ENCODE assay signal across 14 cellular contexts in the genomic region with DNA sequence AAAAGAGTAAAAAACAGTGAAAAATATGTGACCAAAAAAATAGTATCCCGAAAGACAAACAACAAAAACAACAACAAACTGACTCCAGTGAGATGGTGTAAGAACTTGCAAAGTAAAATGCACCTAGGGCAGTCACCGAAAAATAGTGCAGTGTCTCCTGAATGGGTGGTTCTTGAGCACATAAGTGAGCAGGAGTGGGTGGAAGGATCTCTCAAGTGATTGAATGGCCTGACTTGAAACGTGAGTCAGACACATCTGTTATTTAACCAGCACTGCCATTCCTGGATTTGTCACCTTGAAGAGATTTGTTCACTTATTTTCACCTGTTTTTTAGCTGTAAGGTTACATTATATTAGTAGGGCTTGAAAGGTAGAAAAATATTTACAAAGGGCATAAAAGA.
"Had no signal": no experiment of that assay in that cellular context is flagged by ENCODE, and none has a peak within 500 bp of the region (broad histone marks: within the 10 kb centered on the region; RNA-seq: fewer than 3 reads in every experiment).

No MANE protein-coding gene starts in this region.

- H3K4me1 ChIP-seq: body of pancreas, sigmoid colon had no signal

- H3K9me3 Mint-ChIP-seq: activated CD4-positive, alpha-beta memory T cell treated with anti-CD3 and anti-CD28 coated beads for 36 hours; central memory CD8-positive, alpha-beta T cell; natural killer cell treated with Interleukin-12 subunit alpha and Interleukin-12 subunit beta and Interleukin-15 and Interleukin-18, amount 100 ng/mL, for 72 hours had no signal

- H3K4me3 Mint-ChIP-seq: activated CD4-positive, alpha-beta memory T cell treated with anti-CD3 and anti-CD28 coated beads for 36 hours; activated T-cell treated with anti-CD3 and anti-CD28 coated beads, Interleukin-2, amount 50 U/mL, for 4 hours; central memory CD8-positive, alpha-beta T cell; natural killer cell treated with Interleukin-12 subunit alpha and Interleukin-12 subunit beta and Interleukin-15 and Interleukin-18, amount 100 ng/mL, for 72 hours; stimulated activated naive CD8-positive, alpha-beta T cell treated with anti-CD3 and anti-CD28 coated beads, Interleukin-15, amount 100 ng/mL, for 72 hours had no signal

- H3K27me3 ChIP-seq: body of pancreas, sigmoid colon, spleen had no signal

- H3K9me3 ChIP-seq: body of pancreas had no signal

- H3K4me3 ChIP-seq: body of pancreas, coronary artery, sigmoid colon, spleen had no signal

- H3K27ac Mint-ChIP-seq: activated CD4-positive, alpha-beta memory T cell treated with anti-CD3 and anti-CD28 coated beads for 36 hours; activated naive CD4-positive, alpha-beta T cell treated with anti-CD3 and anti-CD28 coated beads, Interleukin-2, amount 50 U/mL, for 72 hours; natural killer cell treated with Interleukin-12 subunit alpha and Interleukin-12 subunit beta and Interleukin-15 and Interleukin-18, amount 100 ng/mL, for 72 hours; stimulated activated naive CD8-positive, alpha-beta T cell treated with anti-CD3 and anti-CD28 coated beads, Interleukin-15, amount 100 ng/mL, for 72 hours had no signal

- H3K27me3 Mint-ChIP-seq: activated CD4-positive, alpha-beta memory T cell treated with anti-CD3 and anti-CD28 coated beads for 36 hours; central memory CD8-positive, alpha-beta T cell; natural killer cell treated with Interleukin-12 subunit alpha and Interleukin-12 subunit beta and Interleukin-15 and Interleukin-18, amount 100 ng/mL, for 72 hours; stimulated activated naive CD8-positive, alpha-beta T cell treated with anti-CD3 and anti-CD28 coated beads, Interleukin-15, amount 100 ng/mL, for 72 hours had no signal

- H3K27ac ChIP-seq: body of pancreas, coronary artery, epithelial cell of prostate, sigmoid colon, spleen had no signal

- DNase-seq: activated CD4-positive, alpha-beta memory T cell treated with anti-CD3 and anti-CD28 coated beads for 36 hours; activated effector memory CD4-positive, alpha-beta T cell treated with anti-CD3 and anti-CD28 coated beads, Interleukin-2, amount 50 U/mL, for 16 hours; activated T-cell treated with anti-CD3 and anti-CD28 coated beads, Interleukin-2, amount 50 U/mL, for 4 hours; amygdala; body of pancreas; foreskin melanocyte; sigmoid colon; spleen; stimulated activated naive CD8-positive, alpha-beta T cell treated with anti-CD3 and anti-CD28 coated beads, Interleukin-15, amount 100 ng/mL, for 72 hours had no signal
